In the genomic region with DNA sequence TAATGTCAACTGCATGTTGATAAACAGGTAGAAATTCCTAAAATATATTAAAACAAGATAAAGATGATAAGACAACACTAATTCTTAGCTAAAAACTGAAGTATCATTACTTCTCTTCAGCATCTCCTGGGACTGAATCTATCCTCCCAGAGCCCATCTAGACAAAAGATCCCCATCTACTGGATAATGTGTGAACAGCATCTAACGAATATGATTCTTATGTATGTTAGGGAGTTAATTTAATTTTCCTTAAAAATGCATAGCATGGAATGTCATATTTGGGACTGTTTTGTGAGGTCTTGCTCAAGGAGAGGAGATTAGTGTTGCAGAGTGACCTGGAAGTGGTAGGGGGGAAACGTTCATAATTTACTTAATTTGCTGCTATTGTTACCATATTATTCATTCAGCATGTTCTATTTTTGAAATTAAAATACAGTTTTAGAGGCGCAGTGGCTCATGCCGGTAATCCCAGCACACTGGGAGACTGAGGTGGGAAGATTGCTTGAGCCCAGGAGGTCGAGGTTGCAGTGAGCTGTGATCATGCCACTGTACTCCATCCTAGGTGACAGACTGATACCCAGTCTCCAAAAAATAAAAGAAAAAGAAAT, we compare ENCODE assay signal across 9 cellular contexts.
DNase-seq lines count a peak whose midpoint lies in the region; ATAC-seq, FAIRE-seq and TF ChIP-seq lines count a peak whose summit lies in the region.
"Had no signal": no experiment of that assay in that cellular context is flagged by ENCODE, and none has a peak within 500 bp of the region (broad histone marks: within the 10 kb centered on the region; RNA-seq: fewer than 3 reads in every experiment).

No MANE protein-coding gene starts in this region.

- no peak overlapping the region for H2AFZ ChIP-seq in keratinocyte (ENCODE audit: control insufficient read depth, low read length)

- no peak overlapping the region for H3K4me2 ChIP-seq in keratinocyte (ENCODE audit: control insufficient read depth, extremely low read depth, insufficient read depth, low read depth, low read length)

- H3K4me1 ChIP-seq in adrenal gland (replicated peaks in 1 of 2) (peaks cover 0 to 3% of the 10 kb centered on the region in 2 donors), keratinocyte (ENCODE audit: control insufficient read depth, extremely low read depth, insufficient read depth, low read length) (no peaks in the 10 kb centered on the region)

- H3K4me3 Mint-ChIP-seq in CD14-positive monocyte, result no peak overlapping the region
- H3K4me3 Mint-ChIP-seq: IgD-negative memory B cell had no signal

- H3K9me3 ChIP-seq in adrenal gland (replicated peaks in 1 of 3), result no peaks in the 10 kb centered on the region
- H3K9me3 ChIP-seq in keratinocyte (ENCODE audit: control insufficient read depth, low read depth, low read length), result no peaks in the 10 kb centered on the region

- H3K36me3 ChIP-seq in adrenal gland (replicated peaks in 1 of 2) (no peaks in the 10 kb centered on the region), keratinocyte (ENCODE audit: control insufficient read depth in 2 of 2, extremely low read depth in 1 of 2, insufficient read depth in 2 of 2, low read length in 2 of 2) (no peaks in the 10 kb centered on the region)

- peak; percentile 15 for TF ChIP-seq CTCF in CD14-positive monocyte (IDR thresholded peaks at IDR 0.05)
- peak; percentile 31 to 61 (median 48) for TF ChIP-seq CTCF in adrenal gland (IDR thresholded peaks at IDR 0.05)
- TF ChIP-seq CTCF in keratinocyte (optimal IDR thresholded peaks at IDR 0.05 in 1 of 3, IDR thresholded peaks at IDR 0.05 in 1 of 3, conservative IDR thresholded peaks at IDR 0.05 in 1 of 3; ENCODE audit: extremely low read depth in 1 of 3, insufficient read depth in 2 of 3, low read length in 3 of 3), result peak in 2 of 3 experiments; percentile 37 to 74

- no peak for FAIRE-seq in keratinocyte (lab: Jason Lieb, UNC)

- WGBS in adrenal gland, 4 donors, result 49 to 56% (median 52%) methylated on average over 5 of the region's 5 CpGs

- no peak overlapping the region for H3K27ac ChIP-seq in adrenal gland
- H3K27ac ChIP-seq in keratinocyte (ENCODE audit: control insufficient read depth, insufficient read depth, low read length), result no peak overlapping the region

- TF ChIP-seq POLR2A in adrenal gland (IDR thresholded peaks at IDR 0.05), result no peak

- peaks cover 0 to 2% (median 0%) of the 10 kb centered on the region in 3 donors for H3K27me3 Mint-ChIP-seq in CD14-positive monocyte (ENCODE audit: low read depth in 3 of 3)

- H3K9ac ChIP-seq in keratinocyte (ENCODE audit: control insufficient read depth, extremely low read depth, insufficient read depth, low read length), result no peak overlapping the region

- ATAC-seq in GM19438 (IDR thresholded peaks at IDR 0.05; ENCODE audit: low read depth, unreplicated experiment), result peak; percentile 58

- H3K36me3 Mint-ChIP-seq in CD14-positive monocyte, result no peaks in the 10 kb centered on the region
- H3K36me3 Mint-ChIP-seq: IgD-negative memory B cell had no signal

- H3K27me3 ChIP-seq in adrenal gland (no peaks in the 10 kb centered on the region), keratinocyte (ENCODE audit: control insufficient read depth, extremely low read depth, insufficient read depth, low read length) (no peaks in the 10 kb centered on the region)

- in situ Hi-C loops in KBM-7 (cut with MboI; ENCODE audit: low pct_unique_long_range_greater_than_20kb, low sequenced_read_pairs), result no loop called here

- peaks cover 0 to 8% (median under 1%) of the 10 kb centered on the region in 7 donors for H3K9me3 Mint-ChIP-seq in CD14-positive monocyte

- intact Hi-C loops in CD14-positive monocyte (cut with micrococcal nuclease) (no loop called here), adrenal gland (cut with DNase I) (no loop called here)

- dilution Hi-C loops in keratinocyte (cut with MboI; ENCODE audit: extremely low pct_ligation_motif_present, low sequenced_read_pairs), result no loop called here

- no peak overlapping the region for H3K4me3 ChIP-seq in adrenal gland
- no peak overlapping the region for H3K4me3 ChIP-seq in keratinocyte (ENCODE audit: control insufficient read depth in 2 of 3, extremely low read depth in 1 of 3, insufficient read depth in 2 of 3, low read depth in 1 of 3, low read length in 3 of 3)

- no peaks in the 10 kb centered on the region for H3K4me1 Mint-ChIP-seq in CD14-positive monocyte
- H3K4me1 Mint-ChIP-seq: IgD-negative memory B cell had no signal

- no peaks in the 10 kb centered on the region for H3K9me1 ChIP-seq in keratinocyte (ENCODE audit: control insufficient read depth, extremely low read depth, insufficient read depth, low read length)

- H4K20me1 ChIP-seq in keratinocyte (ENCODE audit: control insufficient read depth, extremely low read depth, insufficient read depth, low read length), result no peaks in the 10 kb centered on the region

- H3K27ac Mint-ChIP-seq in CD14-positive monocyte, result no peak overlapping the region
- H3K27ac Mint-ChIP-seq: IgD-negative memory B cell had no signal

- H3K79me2 ChIP-seq in keratinocyte (ENCODE audit: control insufficient read depth, insufficient read depth, low read length), result no peaks in the 10 kb centered on the region

- DNase-seq in CD14-positive monocyte (ENCODE audit: low spot score), result no peak
- DNase-seq in KBM-7, result peak; percentile 40
- no peak for DNase-seq in adrenal gland
- no peak for DNase-seq in keratinocyte (ENCODE audit: low read depth, low spot score)
- no peak for DNase-seq in GDM1 (lab: John Stamatoyannopoulos, UW)
- DNase-seq in activated T-cell treated with anti-CD3 and anti-CD28 coated beads for 4 hours, result no peak
- no peak for DNase-seq in NCI-H187 treated with DMSO at 0.1 percent for 48 hours (lab: John Stamatoyannopoulos, UW)
